1 cellular context compared by ENCODE assay signal in the genomic region with DNA sequence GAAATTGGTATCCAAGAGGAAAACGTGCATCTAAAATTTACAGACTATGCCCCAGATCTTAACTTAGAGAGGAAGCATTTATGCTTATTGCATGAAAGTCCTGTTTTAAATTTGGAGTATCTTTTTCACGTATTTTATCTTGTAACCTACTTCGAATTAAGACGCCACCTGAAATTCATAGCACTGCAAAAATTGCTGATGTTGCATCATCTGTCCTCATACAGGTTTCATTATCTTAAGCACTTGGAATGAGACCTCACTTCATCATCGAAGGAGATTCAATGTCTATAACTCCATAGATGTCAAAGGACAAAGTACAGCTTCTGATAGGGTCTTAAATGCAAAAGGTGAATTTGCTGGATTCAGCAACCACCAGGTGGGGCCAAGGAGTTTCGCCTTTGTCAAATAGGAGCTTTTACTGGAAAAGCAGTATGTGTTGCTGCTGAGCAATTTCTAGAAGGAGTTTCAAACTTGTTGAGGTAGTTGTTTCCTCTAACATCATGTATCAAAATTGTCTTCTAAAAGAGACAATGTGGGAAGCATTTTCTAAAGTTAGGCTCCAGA.
TF ChIP-seq lines count a peak whose summit lies in the region.

No MANE protein-coding gene starts in this region.

TF ChIP-seq in SK-N-SH treated with all-trans-retinoic acid at 6 μM for 48 hours, 23 proteins besides CTCF, POLR2A, EP300 and RAD21 (continued from another document):
- TF ChIP-seq, protein P1, sequence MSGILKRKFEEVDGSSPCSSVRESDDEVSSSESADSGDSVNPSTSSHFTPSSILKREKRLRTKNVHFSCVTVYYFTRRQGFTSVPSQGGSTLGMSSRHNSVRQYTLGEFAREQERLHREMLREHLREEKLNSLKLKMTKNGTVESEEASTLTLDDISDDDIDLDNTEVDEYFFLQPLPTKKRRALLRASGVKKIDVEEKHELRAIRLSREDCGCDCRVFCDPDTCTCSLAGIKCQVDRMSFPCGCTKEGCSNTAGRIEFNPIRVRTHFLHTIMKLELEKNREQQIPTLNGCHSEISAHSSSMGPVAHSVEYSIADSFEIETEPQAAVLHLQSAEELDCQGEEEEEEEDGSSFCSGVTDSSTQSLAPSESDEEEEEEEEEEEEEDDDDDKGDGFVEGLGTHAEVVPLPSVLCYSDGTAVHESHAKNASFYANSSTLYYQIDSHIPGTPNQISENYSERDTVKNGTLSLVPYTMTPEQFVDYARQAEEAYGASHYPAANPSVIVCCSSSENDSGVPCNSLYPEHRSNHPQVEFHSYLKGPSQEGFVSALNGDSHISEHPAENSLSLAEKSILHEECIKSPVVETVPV (CRISPR knock-in tag; IDR thresholded peaks at IDR 0.05): no peak
